Comparison of ENCODE assay signal across 1 cellular context in genomic region chr3:194324823-194325327, GRCh38.
TF ChIP-seq lines count a peak whose summit lies in the region.

No MANE protein-coding gene starts in this region.

TF ChIP-seq in GM12878, 131 proteins besides CTCF, POLR2A, EP300 and RAD21:
- TF ChIP-seq RUNX3 (IDR thresholded peaks at IDR 0.05; ENCODE audit: low read length) (peak; percentile 5), NR2C2 (IDR thresholded peaks at IDR 0.05; ENCODE audit: borderline replicate concordance, control insufficient read depth, insufficient read length, low read depth) (peak; percentile 49), IKZF2 (IDR thresholded peaks at IDR 0.05) (no peak)
TF ChIP-seq in GM12878: peak in this region for 2.
